Comparison of ENCODE assay signal across 11 cellular contexts in the genomic region with DNA sequence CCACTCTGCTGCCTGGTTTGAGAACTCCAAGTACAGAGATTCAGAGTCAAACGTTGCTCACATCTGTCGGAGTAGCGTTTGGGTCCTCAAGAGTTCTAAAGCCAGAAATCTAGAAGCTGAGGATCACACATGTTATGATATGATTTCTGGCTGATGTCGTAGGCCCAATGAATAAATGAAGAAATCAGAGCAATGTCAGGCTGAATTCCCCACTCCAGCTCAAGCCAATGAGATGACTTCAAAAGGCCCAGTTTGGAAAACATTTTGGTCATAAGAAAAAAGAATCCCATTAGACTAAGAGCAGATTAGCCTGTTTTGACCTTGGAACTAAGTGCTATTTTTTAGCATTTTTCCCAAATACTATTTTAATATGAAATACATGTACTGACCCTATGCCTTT.
DNase-seq lines count a peak whose midpoint lies in the region; ATAC-seq and TF ChIP-seq lines count a peak whose summit lies in the region.
"Had no signal": no experiment of that assay in that cellular context is flagged by ENCODE, and none has a peak within 500 bp of the region (broad histone marks: within the 10 kb centered on the region; RNA-seq: fewer than 3 reads in every experiment).

No MANE protein-coding gene starts in this region.

- H3K4me3 ChIP-seq in brain microvascular endothelial cell (ENCODE audit: low read depth, low read length) (no peak overlapping the region), upper lobe of left lung (no peak overlapping the region)

- H3K4me1 ChIP-seq in upper lobe of left lung: peaks cover 73 to 86% (median 82%) of the 10 kb centered on the region in 4 donors

- peak overlapping the region; percentile 33 for H3K27ac ChIP-seq in brain microvascular endothelial cell
- H3K27ac ChIP-seq in upper lobe of left lung: peak overlapping the region; percentile 55 to 84 (median 80)

- TF ChIP-seq CTCF in brain microvascular endothelial cell (IDR thresholded peaks at IDR 0.05; ENCODE audit: low read depth, low read length, missing control alignments) (no peak), upper lobe of left lung (IDR thresholded peaks at IDR 0.05) (no peak)

- TF ChIP-seq EP300 in upper lobe of left lung (IDR thresholded peaks at IDR 0.05): no peak

- H3K27me3 ChIP-seq in brain microvascular endothelial cell (replicated peaks): no peaks in the 10 kb centered on the region
- H3K27me3 ChIP-seq in upper lobe of left lung: no peaks in the 10 kb centered on the region

- peaks cover 99% of the 10 kb centered on the region for H3K4me1 Mint-ChIP-seq in activated T-cell treated with anti-CD3 and anti-CD28 coated beads, Interleukin-2, amount 50 U/mL, for 4 hours (ENCODE audit: low read depth)
- H3K4me1 Mint-ChIP-seq in naive B cell: peaks cover 90 to 96% (median 91%) of the 10 kb centered on the region in 3 donors

- no peak for DNase-seq in activated T-cell treated with anti-CD3 and anti-CD28 coated beads, Interleukin-2, amount 50 U/mL, for 4 hours
- DNase-seq in activated T-cell treated with anti-CD3 and anti-CD28 coated beads for 4 hours (no peak), brain microvascular endothelial cell (no peak), naive B cell (no peak), upper lobe of left lung (no peak), LoVo (ENCODE audit: low spot score) (no peak), amniotic stem cell (lab: John Stamatoyannopoulos, UW) (no peak)
- DNase-seq: amygdala, NCI-H2029, occipital lobe had no signal

- 60 to 71% methylated on average over 4 of the region's 4 CpGs for whole genome bisulfite sequencing in upper lobe of left lung, 2 donors

- peak overlapping the region in 5 of 6 donors; percentile 27 to 97 (median 93) for H3K27ac Mint-ChIP-seq in naive B cell

- in situ Hi-C loops in brain microvascular endothelial cell (cut with HindIII; ENCODE audit: low pct_ligation_motif_present, low sequenced_read_pairs): no loop called here

- peak overlapping the region; percentile 71 for H3K4me3 Mint-ChIP-seq in activated T-cell treated with anti-CD3 and anti-CD28 coated beads, Interleukin-2, amount 50 U/mL, for 4 hours
- peak overlapping the region in 6 of 8 donors; percentile 5 to 84 (median 63) for H3K4me3 Mint-ChIP-seq in naive B cell

- ATAC-seq in activated T-cell treated with anti-CD3 and anti-CD28 coated beads, Interleukin-2, amount 50 U/mL, for 4 hours: no peak
- ATAC-seq in naive B cell (ENCODE audit: low read depth in 2 of 2) (no peak), upper lobe of left lung (ENCODE audit: low FRiP score in 2 of 2) (peak in 1 of 2 donors; percentile 23), HG03139 (IDR thresholded peaks at IDR 0.05; ENCODE audit: unreplicated experiment) (no peak)

- TF ChIP-seq POLR2A in upper lobe of left lung (IDR thresholded peaks at IDR 0.05): no peak

- no peaks in the 10 kb centered on the region for H3K9me3 Mint-ChIP-seq in activated T-cell treated with anti-CD3 and anti-CD28 coated beads, Interleukin-2, amount 50 U/mL, for 4 hours
- H3K9me3 Mint-ChIP-seq in naive B cell: peaks cover 0 to 9% (median 3%) of the 10 kb centered on the region in 7 donors

- H3K36me3 ChIP-seq in brain microvascular endothelial cell (replicated peaks) (peaks cover 84% of the 10 kb centered on the region), upper lobe of left lung (peaks cover 5 to 67% (median 24%) of the 10 kb centered on the region in 4 donors)

- peaks cover 87% of the 10 kb centered on the region for H3K36me3 Mint-ChIP-seq in activated T-cell treated with anti-CD3 and anti-CD28 coated beads, Interleukin-2, amount 50 U/mL, for 4 hours (ENCODE audit: insufficient read depth)
- H3K36me3 Mint-ChIP-seq in naive B cell: peaks cover 86 to 90% of the 10 kb centered on the region in 2 donors

- H3K9me3 ChIP-seq in upper lobe of left lung: no peaks in the 10 kb centered on the region

- no peaks in the 10 kb centered on the region for H3K27me3 Mint-ChIP-seq in activated T-cell treated with anti-CD3 and anti-CD28 coated beads, Interleukin-2, amount 50 U/mL, for 4 hours (ENCODE audit: low read depth)
- no peaks in the 10 kb centered on the region for H3K27me3 Mint-ChIP-seq in naive B cell
